ENCODE assay signal across 11 cellular contexts in the genomic region with DNA sequence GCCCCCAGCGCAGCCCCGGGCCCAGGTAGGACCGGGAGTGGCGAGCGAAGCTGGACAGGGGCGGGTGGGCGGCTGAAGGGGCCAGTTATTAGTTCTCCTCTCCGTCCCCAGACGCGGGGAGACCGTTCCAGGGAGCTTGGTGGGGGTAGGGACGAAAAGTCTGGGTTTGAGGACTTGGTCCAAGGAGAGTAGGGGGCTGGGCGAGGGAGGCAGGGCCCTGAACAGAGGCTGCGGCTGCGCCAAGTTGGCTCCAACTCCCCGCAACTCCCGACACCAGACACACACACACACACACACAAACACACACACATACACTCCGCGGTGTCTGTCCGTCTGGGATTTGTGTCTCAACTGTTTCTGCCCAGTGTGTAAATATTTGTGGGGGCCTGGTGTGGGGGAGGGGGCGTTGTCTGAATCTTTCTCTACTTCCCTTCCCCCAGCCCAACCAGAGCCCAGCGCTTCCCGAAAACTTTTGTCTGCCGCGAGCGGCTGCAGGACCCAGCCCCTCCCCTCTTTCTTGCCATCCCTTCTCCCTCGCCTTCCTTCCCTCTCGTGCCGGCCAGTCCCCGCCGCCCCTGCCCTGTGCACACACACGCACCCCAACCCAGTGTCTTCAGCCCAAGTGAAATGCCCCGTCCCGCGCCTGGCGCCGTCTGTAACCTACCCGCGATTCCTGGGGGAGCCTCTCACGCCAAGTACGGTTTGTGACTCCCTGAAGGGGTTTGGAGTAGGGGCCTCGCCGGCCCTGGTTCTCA. TPM values are rescaled to one million over a fixed set of nuclear protein-coding genes. Genes with fewer than 3 reads are reported as not detected.
DNase-seq lines count a peak whose midpoint lies in the region; ATAC-seq, FAIRE-seq and TF ChIP-seq lines count a peak whose summit lies in the region.
"Had no signal": no experiment of that assay in that cellular context is flagged by ENCODE, and none has a peak within 500 bp of the region (broad histone marks: within the 10 kb centered on the region; RNA-seq: fewer than 3 reads in every experiment).

No MANE protein-coding gene starts in this region.

- no peak overlapping the region for H3K27ac Mint-ChIP-seq in CD8-positive, alpha-beta T cell
- no peak overlapping the region for H3K27ac Mint-ChIP-seq in activated naive CD8-positive, alpha-beta T cell treated with anti-CD3 and anti-CD28 coated beads for 36 hours
- H3K27ac Mint-ChIP-seq in activated CD4-positive, alpha-beta T cell treated with anti-CD3 and anti-CD28 coated beads, Interleukin-2, amount 10 ng/mL, durations not matched to agents 24 days and 14 days, result no peak overlapping the region
- H3K27ac Mint-ChIP-seq in activated T-helper 2 cell treated with anti-CD3 and anti-CD28 coated beads, Interferon-gamma antibody, Interleukin-2, Interleukin-4, amounts not matched to agents 10 μg/mL and 5 μg/mL and 100 μg/mL, durations not matched to agents 14 hours and 24 hours and 36 hours, result no peak overlapping the region
- H3K27ac Mint-ChIP-seq: natural killer cell had no signal

- TF ChIP-seq CTCF in CD8-positive, alpha-beta T cell (IDR thresholded peaks at IDR 0.05), result no peak
- TF ChIP-seq CTCF in pancreas (IDR thresholded peaks at IDR 0.05), result no peak

- peaks cover 47% of the 10 kb centered on the region for H3K27me3 Mint-ChIP-seq in CD8-positive, alpha-beta T cell (ENCODE audit: low read depth)
- peaks cover 59% of the 10 kb centered on the region for H3K27me3 Mint-ChIP-seq in activated naive CD8-positive, alpha-beta T cell treated with anti-CD3 and anti-CD28 coated beads for 36 hours
- peaks cover 72% of the 10 kb centered on the region for H3K27me3 Mint-ChIP-seq in activated CD4-positive, alpha-beta T cell treated with anti-CD3 and anti-CD28 coated beads, Interleukin-2, amount 10 ng/mL, durations not matched to agents 24 days and 14 days
- peaks cover 67% of the 10 kb centered on the region for H3K27me3 Mint-ChIP-seq in activated T-helper 2 cell treated with anti-CD3 and anti-CD28 coated beads, Interferon-gamma antibody, Interleukin-2, Interleukin-4, amounts not matched to agents 10 μg/mL and 5 μg/mL and 100 μg/mL, durations not matched to agents 14 hours and 24 hours and 36 hours (ENCODE audit: low read depth)

- POLR2A ChIA-PET in CD8-positive, alpha-beta T cell (lab: Charles Lee), result no interaction called here

- intact Hi-C loops in CD8-positive, alpha-beta T cell (cut with DNase I, micrococcal nuclease), result no loop called here
- intact Hi-C loops in left ventricle myocardium superior (cut with micrococcal nuclease), result no loop called here
- intact Hi-C loops in pancreas (cut with DNase I), result no loop called here
- intact Hi-C loops in activated CD4-positive, alpha-beta T cell treated with anti-CD3 and anti-CD28 coated beads, Interleukin-2, amount 10 ng/mL, durations not matched to agents 24 days and 14 days (cut with micrococcal nuclease), result no loop called here
- intact Hi-C loops in activated T-helper 2 cell treated with anti-CD3 and anti-CD28 coated beads, Interferon-gamma antibody, Interleukin-2, Interleukin-4, amounts not matched to agents 10 μg/mL and 5 μg/mL and 100 μg/mL, durations not matched to agents 14 hours and 24 hours and 36 hours (cut with micrococcal nuclease), result no loop called here

- H3K27ac ChIP-seq in CD8-positive, alpha-beta T cell (ENCODE audit: low read depth, low read length), result no peak overlapping the region
- peak overlapping the region in 1 of 4 donors; percentile 36 for H3K27ac ChIP-seq in pancreas

- FAIRE-seq in pancreas (lab: Jason Lieb, UNC), result no peak
- FAIRE-seq: urothelium cell line had no signal

- H3K4me1 ChIP-seq in CD8-positive, alpha-beta T cell (ENCODE audit: insufficient read depth, low read length), result peaks cover 9% of the 10 kb centered on the region
- peaks cover 3 to 5% (median 5%) of the 10 kb centered on the region in 3 donors for H3K4me1 ChIP-seq in pancreas

- H3K4me3 Mint-ChIP-seq in CD8-positive, alpha-beta T cell, result no peak overlapping the region
- peak overlapping the region; percentile 38 for H3K4me3 Mint-ChIP-seq in activated naive CD8-positive, alpha-beta T cell treated with anti-CD3 and anti-CD28 coated beads for 36 hours
- H3K4me3 Mint-ChIP-seq in activated CD4-positive, alpha-beta T cell treated with anti-CD3 and anti-CD28 coated beads, Interleukin-2, amount 10 ng/mL, durations not matched to agents 24 days and 14 days, result no peak overlapping the region
- H3K4me3 Mint-ChIP-seq in activated T-helper 2 cell treated with anti-CD3 and anti-CD28 coated beads, Interferon-gamma antibody, Interleukin-2, Interleukin-4, amounts not matched to agents 10 μg/mL and 5 μg/mL and 100 μg/mL, durations not matched to agents 14 hours and 24 hours and 36 hours (ENCODE audit: low read depth), result no peak overlapping the region

- no peak for ATAC-seq in CD8-positive, alpha-beta T cell
- ATAC-seq in left ventricle myocardium superior (peak; percentile 36), pancreas (peak in 3 of 4 donors; percentile 14 to 21 (median 21)), HG03354 (IDR thresholded peaks at IDR 0.05; ENCODE audit: poor library complexity, severe bottlenecking, unreplicated experiment) (no peak)

- H3K36me3 Mint-ChIP-seq in CD8-positive, alpha-beta T cell, result no peaks in the 10 kb centered on the region
- no peaks in the 10 kb centered on the region for H3K36me3 Mint-ChIP-seq in activated naive CD8-positive, alpha-beta T cell treated with anti-CD3 and anti-CD28 coated beads for 36 hours
- H3K36me3 Mint-ChIP-seq in activated CD4-positive, alpha-beta T cell treated with anti-CD3 and anti-CD28 coated beads, Interleukin-2, amount 10 ng/mL, durations not matched to agents 24 days and 14 days (ENCODE audit: low read depth), result no peaks in the 10 kb centered on the region
- H3K36me3 Mint-ChIP-seq in activated T-helper 2 cell treated with anti-CD3 and anti-CD28 coated beads, Interferon-gamma antibody, Interleukin-2, Interleukin-4, amounts not matched to agents 10 μg/mL and 5 μg/mL and 100 μg/mL, durations not matched to agents 14 hours and 24 hours and 36 hours (ENCODE audit: low read depth), result no peaks in the 10 kb centered on the region
- H3K36me3 Mint-ChIP-seq: natural killer cell had no signal

- peaks cover 12% of the 10 kb centered on the region for H3K27me3 ChIP-seq in CD8-positive, alpha-beta T cell (ENCODE audit: insufficient read depth, low read length)
- peaks cover 0 to 14% (median 0%) of the 10 kb centered on the region in 4 donors for H3K27me3 ChIP-seq in pancreas

- no peaks in the 10 kb centered on the region for H3K9me3 ChIP-seq in CD8-positive, alpha-beta T cell (ENCODE audit: low read length)
- no peaks in the 10 kb centered on the region for H3K9me3 ChIP-seq in pancreas

- 30 to 32% methylated on average over 43 of the region's 43 CpGs for WGBS in pancreas, 2 donors

- DNase-seq in CD8-positive, alpha-beta T cell, result no peak
- DNase-seq in activated naive CD8-positive, alpha-beta T cell treated with anti-CD3 and anti-CD28 coated beads for 36 hours, result no peak
- DNase-seq in left ventricle myocardium superior (no peak), pancreas (no peak), T1000 (lab: John Stamatoyannopoulos, UW) (no peak)
- DNase-seq in activated CD4-positive, alpha-beta T cell treated with anti-CD3 and anti-CD28 coated beads, Interleukin-2, amount 10 ng/mL, durations not matched to agents 24 days and 14 days, result no peak
- no peak for DNase-seq in activated T-helper 2 cell treated with anti-CD3 and anti-CD28 coated beads, Interferon-gamma antibody, Interleukin-2, Interleukin-4, amounts not matched to agents 10 μg/mL and 5 μg/mL and 100 μg/mL, durations not matched to agents 14 hours and 24 hours and 36 hours (ENCODE audit: low spot score)
- DNase-seq: activated naive CD4-positive, alpha-beta T cell treated with anti-CD3 and anti-CD28 coated beads, Interleukin-2, amount 50 U/mL, for 16 hours; natural killer cell had no signal

- H3K4me1 Mint-ChIP-seq in CD8-positive, alpha-beta T cell (ENCODE audit: low read depth), result peaks cover 9% of the 10 kb centered on the region
- H3K4me1 Mint-ChIP-seq in activated naive CD8-positive, alpha-beta T cell treated with anti-CD3 and anti-CD28 coated beads for 36 hours, result peaks cover 3% of the 10 kb centered on the region
- H3K4me1 Mint-ChIP-seq in activated CD4-positive, alpha-beta T cell treated with anti-CD3 and anti-CD28 coated beads, Interleukin-2, amount 10 ng/mL, durations not matched to agents 24 days and 14 days, result no peaks in the 10 kb centered on the region
- no peaks in the 10 kb centered on the region for H3K4me1 Mint-ChIP-seq in activated T-helper 2 cell treated with anti-CD3 and anti-CD28 coated beads, Interferon-gamma antibody, Interleukin-2, Interleukin-4, amounts not matched to agents 10 μg/mL and 5 μg/mL and 100 μg/mL, durations not matched to agents 14 hours and 24 hours and 36 hours (ENCODE audit: low read depth)

- no peaks in the 10 kb centered on the region for H3K9me3 Mint-ChIP-seq in CD8-positive, alpha-beta T cell
- H3K9me3 Mint-ChIP-seq in activated naive CD8-positive, alpha-beta T cell treated with anti-CD3 and anti-CD28 coated beads for 36 hours, result no peaks in the 10 kb centered on the region
- H3K9me3 Mint-ChIP-seq in activated CD4-positive, alpha-beta T cell treated with anti-CD3 and anti-CD28 coated beads, Interleukin-2, amount 10 ng/mL, durations not matched to agents 24 days and 14 days, result no peaks in the 10 kb centered on the region
- H3K9me3 Mint-ChIP-seq in activated T-helper 2 cell treated with anti-CD3 and anti-CD28 coated beads, Interferon-gamma antibody, Interleukin-2, Interleukin-4, amounts not matched to agents 10 μg/mL and 5 μg/mL and 100 μg/mL, durations not matched to agents 14 hours and 24 hours and 36 hours, result no peaks in the 10 kb centered on the region
- H3K9me3 Mint-ChIP-seq: natural killer cell had no signal

- H3K36me3 ChIP-seq in CD8-positive, alpha-beta T cell (ENCODE audit: insufficient read depth, low read length), result no peaks in the 10 kb centered on the region
- H3K36me3 ChIP-seq in pancreas, result no peaks in the 10 kb centered on the region

- peak overlapping the region; percentile 19 for H3K4me3 ChIP-seq in CD8-positive, alpha-beta T cell (ENCODE audit: low read depth, low read length)
- H3K4me3 ChIP-seq in pancreas, result peak overlapping the region in 3 of 4 donors; percentile 23 to 44 (median 29)

- CTCF ChIA-PET in CD8-positive, alpha-beta T cell (lab: Charles Lee), result no interaction called here

RNA-seq across cellular contexts. Expression of a gene that starts 0.7 kb away (rescaled TPM):
- not detected for total RNA-seq in CD8-positive, alpha-beta T cell
- total RNA-seq in activated naive CD8-positive, alpha-beta T cell treated with anti-CD3 and anti-CD28 coated beads for 36 hours, result not detected
- total RNA-seq in left ventricle myocardium superior, result 1.3 TPM
- total RNA-seq in pancreas, result 1 to 10 TPM in 5 of 6 donors, under 1 TPM in 1; 0.46 to 7.4 (median 1.8) TPM
- 1 to 10 TPM; 2.0 to 5.6 TPM for polyA plus RNA-seq in pancreas
- not detected in 2 replicates for total RNA-seq in activated CD4-positive, alpha-beta T cell treated with anti-CD3 and anti-CD28 coated beads, Interleukin-2, amount 10 ng/mL, durations not matched to agents 24 days and 14 days
- total RNA-seq in activated T-helper 2 cell treated with anti-CD3 and anti-CD28 coated beads, Interferon-gamma antibody, Interleukin-2, Interleukin-4, amounts not matched to agents 10 μg/mL and 5 μg/mL and 100 μg/mL, durations not matched to agents 14 hours and 24 hours and 36 hours, result not detected in 2 replicates
- total RNA-seq: natural killer cell had no signal

Comparison
In these comparisons a context has a peak if more than half of its experiments do, and no peak if none do; other contexts are left out.
1. ATAC-seq: peak in left ventricle myocardium superior (single experiment) and pancreas (3 of 4); none in CD8-positive, alpha-beta T cell (single experiment) and HG03354 (single experiment).